Comparison of ENCODE assay signal across 9 cellular contexts in genomic region chr20:45036044-45036755, GRCh38.
A peak's percentile ranks its signal among the peaks of the same experiment; 100 is the strongest.
DNase-seq lines count a peak whose midpoint lies in the region; ATAC-seq and TF ChIP-seq lines count a peak whose summit lies in the region.
"Had no signal": no experiment of that assay in that cellular context is flagged by ENCODE, and none has a peak within 500 bp of the region (broad histone marks: within the 10 kb centered on the region; RNA-seq: fewer than 3 reads in every experiment).

No MANE protein-coding gene starts in this region.

- H2BK15ac ChIP-seq in mesenchymal stem cell (ENCODE audit: low read depth, poor library complexity, severe bottlenecking): no peak overlapping the region

- H3K27me3 Mint-ChIP-seq in activated T-helper 1 cell treated with anti-CD3 and anti-CD28 coated beads, Interleukin-12 subunit alpha, Interleukin-12 subunit beta, Interleukin-2, Interleukin-4 antibody, amounts not matched to agents 30 ng/mL and 10 ng/mL and 1 ng/mL, durations not matched to agents 14 hours and 24 hours and 36 hours (ENCODE audit: insufficient read depth): no peaks in the 10 kb centered on the region

- peak overlapping the region in 1 of 2 experiments; percentile 83 for H2BK12ac ChIP-seq in mesenchymal stem cell (ENCODE audit: low read length in 2 of 2)

- no peak overlapping the region for H3K9ac ChIP-seq in mesenchymal stem cell (ENCODE audit: low read length)

- no peak overlapping the region for H3K4me2 ChIP-seq in mesenchymal stem cell (ENCODE audit: low read length, poor library complexity, severe bottlenecking)

- peaks cover 45% of the 10 kb centered on the region for H3K4me1 Mint-ChIP-seq in activated T-helper 1 cell treated with anti-CD3 and anti-CD28 coated beads, Interleukin-12 subunit alpha, Interleukin-12 subunit beta, Interleukin-2, Interleukin-4 antibody, amounts not matched to agents 30 ng/mL and 10 ng/mL and 1 ng/mL, durations not matched to agents 14 hours and 24 hours and 36 hours (ENCODE audit: low read depth)

- no peak overlapping the region for H3K4ac ChIP-seq in mesenchymal stem cell (ENCODE audit: low read depth in 1 of 2, low read length in 2 of 2)

- no peak overlapping the region for H2AK5ac ChIP-seq in mesenchymal stem cell (ENCODE audit: low read length, severe bottlenecking)

- H3K79me1 ChIP-seq in mesenchymal stem cell (replicated peaks; ENCODE audit: low read length, poor library complexity, severe bottlenecking): peaks cover 4% of the 10 kb centered on the region

- H2BK5ac ChIP-seq in mesenchymal stem cell (ENCODE audit: low read depth, low read length, poor library complexity, severe bottlenecking): no peak overlapping the region

- H3K27me3 ChIP-seq in mesenchymal stem cell (ENCODE audit: control insufficient read depth in 1 of 2, insufficient read depth in 1 of 2, low read length in 2 of 2): no peaks in the 10 kb centered on the region
- H3K27me3 ChIP-seq in SJCRH30: no peaks in the 10 kb centered on the region
- H3K27me3 ChIP-seq in ascending aorta: no peaks in the 10 kb centered on the region

- no peak overlapping the region for H4K91ac ChIP-seq in mesenchymal stem cell (ENCODE audit: low read length)

- H4K8ac ChIP-seq in mesenchymal stem cell (ENCODE audit: low read length): no peak overlapping the region

- H3K14ac ChIP-seq in mesenchymal stem cell (ENCODE audit: low read length in 2 of 2): peak overlapping the region in 1 of 2 experiments; percentile 75

- H3K4me3 ChIP-seq in AG10803 (ENCODE audit: low read length) (no peak overlapping the region), mesenchymal stem cell (ENCODE audit: insufficient read depth in 1 of 2, low read depth in 1 of 2, low read length in 2 of 2) (no peak overlapping the region), SJCRH30 (no peak overlapping the region), ascending aorta (no peak overlapping the region)

- 71% methylated on average over 7 of the region's 10 CpGs for WGBS in mesenchymal stem cell

- H3K4me1 ChIP-seq in mesenchymal stem cell (ENCODE audit: control insufficient read depth, insufficient read depth, low read depth, low read length): peaks cover 3% of the 10 kb centered on the region
- peaks cover 8% of the 10 kb centered on the region; the same call in 1 of the 2 replicates for H3K4me1 ChIP-seq in SJCRH30
- H3K4me1 ChIP-seq in ascending aorta: peaks cover 2 to 8% of the 10 kb centered on the region in 2 donors

- no peak for ATAC-seq in GM19463 (IDR thresholded peaks at IDR 0.05; ENCODE audit: unreplicated experiment)

- no peak overlapping the region for H3K23ac ChIP-seq in mesenchymal stem cell (ENCODE audit: low read length in 2 of 2)

- H2AFZ ChIP-seq in mesenchymal stem cell (ENCODE audit: low read depth, low read length): no peak overlapping the region

- H3K36me3 Mint-ChIP-seq in activated T-helper 1 cell treated with anti-CD3 and anti-CD28 coated beads, Interleukin-12 subunit alpha, Interleukin-12 subunit beta, Interleukin-2, Interleukin-4 antibody, amounts not matched to agents 30 ng/mL and 10 ng/mL and 1 ng/mL, durations not matched to agents 14 hours and 24 hours and 36 hours (ENCODE audit: low read depth): peaks cover 35% of the 10 kb centered on the region

- TF ChIP-seq CTCF in AG10803 (conservative IDR thresholded peaks at IDR 0.05; ENCODE audit: low read length) (no peak), ascending aorta (IDR thresholded peaks at IDR 0.05) (no peak)

- no peak overlapping the region for H3K4me3 Mint-ChIP-seq in activated T-helper 1 cell treated with anti-CD3 and anti-CD28 coated beads, Interleukin-12 subunit alpha, Interleukin-12 subunit beta, Interleukin-2, Interleukin-4 antibody, amounts not matched to agents 30 ng/mL and 10 ng/mL and 1 ng/mL, durations not matched to agents 14 hours and 24 hours and 36 hours

- H3K27ac ChIP-seq in mesenchymal stem cell (ENCODE audit: low read length, poor library complexity, severe bottlenecking): peak overlapping the region; percentile 4
- no peak overlapping the region for H3K27ac ChIP-seq in SJCRH30
- no peak overlapping the region for H3K27ac ChIP-seq in ascending aorta

- H3K18ac ChIP-seq in mesenchymal stem cell (ENCODE audit: low read depth in 1 of 2, low read length in 2 of 2): peak overlapping the region in 1 of 2 experiments; percentile 66

- peak; percentile 68 for DNase-seq in AG10803 (ENCODE audit: low read depth)
- DNase-seq in MV-4-11 (lab: John Stamatoyannopoulos, UW): peak; percentile 64
- no peak for DNase-seq in activated T-helper 1 cell treated with anti-CD3 and anti-CD28 coated beads, Interleukin-12 subunit alpha, Interleukin-12 subunit beta, Interleukin-2, Interleukin-4 antibody, amounts not matched to agents 30 ng/mL and 10 ng/mL and 1 ng/mL, durations not matched to agents 14 hours and 24 hours and 36 hours (ENCODE audit: low spot score)
- DNase-seq in mesenchymal stem cell: peak; percentile 75
- no peak for DNase-seq in GM19238 (ENCODE audit: insufficient read length, low spot score)
- no peak for DNase-seq in SJCRH30
- DNase-seq in ascending aorta (ENCODE audit: low spot score in 2 of 2): no peak
- DNase-seq: DMS79 had no signal

- intact Hi-C loops in activated T-helper 1 cell treated with anti-CD3 and anti-CD28 coated beads, Interleukin-12 subunit alpha, Interleukin-12 subunit beta, Interleukin-2, Interleukin-4 antibody, amounts not matched to agents 30 ng/mL and 10 ng/mL and 1 ng/mL, durations not matched to agents 14 hours and 24 hours and 36 hours (cut with micrococcal nuclease): no loop called here
- intact Hi-C loops in ascending aorta (cut with DNase I): no loop called here

- H3K9me3 ChIP-seq in mesenchymal stem cell (ENCODE audit: control insufficient read depth, low read length) (no peaks in the 10 kb centered on the region), SJCRH30 (replicated peaks) (no peaks in the 10 kb centered on the region), ascending aorta (no peaks in the 10 kb centered on the region)

- no peak overlapping the region for H2BK120ac ChIP-seq in mesenchymal stem cell (ENCODE audit: low read depth, low read length)

- no peaks in the 10 kb centered on the region for H3K9me3 Mint-ChIP-seq in activated T-helper 1 cell treated with anti-CD3 and anti-CD28 coated beads, Interleukin-12 subunit alpha, Interleukin-12 subunit beta, Interleukin-2, Interleukin-4 antibody, amounts not matched to agents 30 ng/mL and 10 ng/mL and 1 ng/mL, durations not matched to agents 14 hours and 24 hours and 36 hours

- H3K36me3 ChIP-seq in mesenchymal stem cell (ENCODE audit: control insufficient read depth in 1 of 2, insufficient read depth in 2 of 2, low read depth in 1 of 2, low read length in 2 of 2) (no peaks in the 10 kb centered on the region), SJCRH30 (no peaks in the 10 kb centered on the region; the same call in 1 of the 2 replicates), ascending aorta (no peaks in the 10 kb centered on the region)

- peak overlapping the region; percentile 13 for H3K27ac Mint-ChIP-seq in activated T-helper 1 cell treated with anti-CD3 and anti-CD28 coated beads, Interleukin-12 subunit alpha, Interleukin-12 subunit beta, Interleukin-2, Interleukin-4 antibody, amounts not matched to agents 30 ng/mL and 10 ng/mL and 1 ng/mL, durations not matched to agents 14 hours and 24 hours and 36 hours

Comparison
In these comparisons a context has a peak if more than half of its experiments do, and no peak if none do; other contexts are left out.
1. DNase-seq: peak in AG10803 (single experiment), MV-4-11 (single experiment) and mesenchymal stem cell (single experiment); none in activated T-helper 1 cell treated with anti-CD3 and anti-CD28 coated beads, Interleukin-12 subunit alpha, Interleukin-12 subunit beta, Interleukin-2, Interleukin-4 antibody, amounts not matched to agents 30 ng/mL and 10 ng/mL and 1 ng/mL, durations not matched to agents 14 hours and 24 hours and 36 hours (single experiment), GM19238 (single experiment), SJCRH30 (0 of 2) and ascending aorta (0 of 2).